In genomic region chr11:6319879-6320410, GRCh38 we compare ENCODE assay signal across 9 cellular contexts. TPM values are rescaled to one million over a fixed set of nuclear protein-coding genes. Genes with fewer than 3 reads are reported as not detected.
DNase-seq lines count a peak whose midpoint lies in the region; ATAC-seq and TF ChIP-seq lines count a peak whose summit lies in the region.
"Had no signal": no experiment of that assay in that cellular context is flagged by ENCODE, and none has a peak within 500 bp of the region (broad histone marks: within the 10 kb centered on the region; RNA-seq: fewer than 3 reads in every experiment).

No MANE protein-coding gene starts in this region.

- H3K36me3 ChIP-seq in right atrium auricular region (no peaks in the 10 kb centered on the region), gastrocnemius medialis (no peaks in the 10 kb centered on the region)

- TF ChIP-seq POLR2A in GM19099 (IDR thresholded peaks at IDR 0.05; ENCODE audit: extremely low read depth, insufficient read length, low read depth) = peak; percentile 8
- TF ChIP-seq POLR2A in gastrocnemius medialis (IDR thresholded peaks at IDR 0.05) = peak; percentile 5 to 27

- intact Hi-C loops in gastrocnemius medialis (cut with DNase I; ENCODE audit: low total_unique reads) = loop anchor here (1.0 to 10.0 kb wide), 6 partner anchors 42 to 635 kb away; partner anchors contain the start of genes ARFIP2, FHIP1B, TIMM10B and TPP1

- no peaks in the 10 kb centered on the region for H3K27me3 ChIP-seq in right atrium auricular region
- H3K27me3 ChIP-seq in gastrocnemius medialis = no peaks in the 10 kb centered on the region

- peaks cover 0 to 58% of the 10 kb centered on the region in 2 donors for H3K4me1 ChIP-seq in right atrium auricular region
- H3K4me1 ChIP-seq in gastrocnemius medialis = peaks cover 22 to 28% of the 10 kb centered on the region in 2 donors

- peak; percentile 77 to 83 for ATAC-seq in gastrocnemius medialis
- no peak for ATAC-seq in GM18861 (IDR thresholded peaks at IDR 0.05; ENCODE audit: unreplicated experiment)

- TF ChIP-seq CTCF in AG09309 (IDR thresholded peaks at IDR 0.05; ENCODE audit: control insufficient read depth, insufficient read depth, low read depth, low read length, missing control alignments) (no peak), right atrium auricular region (IDR thresholded peaks at IDR 0.05) (no peak), gastrocnemius medialis (IDR thresholded peaks at IDR 0.05 in 4 of 5, conservative IDR thresholded peaks at IDR 0.05 in 1 of 5) (no peak)

- H3K4me3 ChIP-seq in AG09309 (ENCODE audit: control insufficient read depth, low read depth, low read length) (peak overlapping the region; percentile 75), right atrium auricular region (peak overlapping the region; percentile 66 to 70), gastrocnemius medialis (peak overlapping the region; percentile 58 to 84 (median 62))

- H3K27ac ChIP-seq in angular gyrus (ENCODE audit: low read depth, low read length) = peak overlapping the region; percentile 75
- peak overlapping the region; percentile 99 to 100 for H3K27ac ChIP-seq in right atrium auricular region
- H3K27ac ChIP-seq in gastrocnemius medialis = peak overlapping the region; percentile 89 to 96 (median 94)

- no peaks in the 10 kb centered on the region for H3K9me3 ChIP-seq in right atrium auricular region
- H3K9me3 ChIP-seq in gastrocnemius medialis = no peaks in the 10 kb centered on the region

- DNase-seq in AG09309 (ENCODE audit: low read depth) = peak; percentile 83
- peak; percentile 88 for DNase-seq in HK-2 (ENCODE audit: unreplicated experiment)
- peak; percentile 94 for DNase-seq in right atrium auricular region (ENCODE audit: low spot score)
- peak; percentile 84 to 85 for DNase-seq in gastrocnemius medialis
- no peak for DNase-seq in SHP77 treated with DMSO at 0.1 percent for 48 hours (lab: John Stamatoyannopoulos, UW)
- DNase-seq: naive B cell had no signal

- in situ Hi-C loops in gastrocnemius medialis (cut with MboI; ENCODE audit: low sequenced_read_pairs in 4 of 4) = loop anchor here in 1 of 4 donors (25.0 kb wide), 1 partner anchor 308 kb away; the partner anchor contains the start of gene OR56A4

RNA-seq across cellular contexts. Expression of gene CAVIN3, which starts 0.4 kb away (rescaled TPM):
- total RNA-seq in right atrium auricular region (10 to 100 TPM; 84.8 to 86.7 TPM), gastrocnemius medialis (10 to 100 TPM; 12.9 to 53.6 (median 34.1) TPM)
